ENCODE assay signal across 8 cellular contexts in the genomic region with DNA sequence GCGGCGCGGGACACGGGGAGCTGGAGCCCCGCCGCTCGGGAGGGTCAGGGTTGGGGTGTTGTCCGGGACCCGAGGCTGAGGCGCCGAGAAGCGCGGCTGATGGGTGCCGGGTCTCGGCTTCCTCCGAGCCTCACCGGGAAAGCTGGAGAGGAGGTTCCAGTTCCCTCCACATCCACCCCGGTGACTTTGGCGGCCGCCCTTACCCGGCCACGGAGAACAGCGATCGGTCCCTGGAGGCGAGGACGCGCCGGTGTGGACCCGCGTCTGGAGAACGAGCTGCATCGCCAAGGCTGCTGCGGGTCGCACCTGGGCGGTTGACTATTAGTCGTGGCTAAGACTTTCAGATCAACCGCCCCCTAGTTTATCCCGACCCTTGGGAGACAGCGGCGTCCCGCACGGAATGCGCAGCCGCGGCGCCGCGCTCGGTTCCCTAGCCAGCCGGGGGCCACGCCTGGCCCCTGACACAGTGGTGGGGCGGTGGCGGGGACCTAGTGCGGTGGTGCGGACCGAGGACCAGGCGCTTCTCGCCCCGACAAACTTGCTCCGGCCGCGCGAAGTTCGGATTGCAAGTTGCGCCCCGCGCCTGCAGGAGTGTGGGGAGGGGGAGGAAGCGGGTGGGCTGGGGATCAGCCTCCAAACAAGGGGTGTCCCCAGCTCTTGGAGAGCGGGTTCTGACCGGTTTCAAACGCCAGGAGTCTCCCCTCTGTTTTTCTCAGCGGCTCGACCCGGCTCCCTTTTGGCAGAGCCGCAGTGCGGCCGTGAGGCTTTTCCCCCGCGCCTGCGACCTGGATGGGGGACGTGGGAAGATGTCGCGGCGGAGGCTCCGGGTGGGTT. TPM values are rescaled to one million over a fixed set of nuclear protein-coding genes. Genes with fewer than 3 reads are reported as not detected.
DNase-seq lines count a peak whose midpoint lies in the region; ATAC-seq and TF ChIP-seq lines count a peak whose summit lies in the region.

No MANE protein-coding gene starts in this region.

- TF ChIP-seq POLR2A in esophagus squamous epithelium (IDR thresholded peaks at IDR 0.05): no peak

- H4K20me1 ChIP-seq in DND-41 (ENCODE audit: insufficient read depth, low read length): 0 out of 2 replicates have a peak, but pooled peaks cover 3% of the 10 kb centered on the region

- peak overlapping the region; percentile 30; the same call in 1 of the 2 replicates for H3K9ac ChIP-seq in DND-41 (ENCODE audit: low read depth, low read length)

- no peaks in the 10 kb centered on the region for H3K9me3 Mint-ChIP-seq in HFFc6
- H3K9me3 Mint-ChIP-seq in WTC11: no peaks in the 10 kb centered on the region
- no peaks in the 10 kb centered on the region for H3K9me3 Mint-ChIP-seq in naive B cell

- peaks cover 20% of the 10 kb centered on the region for H3K4me1 ChIP-seq in DND-41 (ENCODE audit: insufficient read depth, low read length)
- H3K4me1 ChIP-seq in esophagus squamous epithelium: peaks cover 6 to 59% (median 8%) of the 10 kb centered on the region in 3 donors

- H3K9me3 ChIP-seq in DND-41 (ENCODE audit: insufficient read depth, low read length, severe bottlenecking) (no peaks in the 10 kb centered on the region), esophagus squamous epithelium (no peaks in the 10 kb centered on the region)

- no peak overlapping the region for H3K27ac Mint-ChIP-seq in HFFc6
- no peak overlapping the region for H3K27ac Mint-ChIP-seq in WTC11
- H3K27ac Mint-ChIP-seq in naive B cell: no peak overlapping the region

- no peak overlapping the region for H2AFZ ChIP-seq in DND-41 (ENCODE audit: low read depth, low read length)

- peak; percentile 13 for DNase-seq in DND-41
- DNase-seq in HFFc6: peak; percentile 9
- peak; percentile 82 for DNase-seq in WTC11 (ENCODE audit: low spot score)
- no peak for DNase-seq in esophagus squamous epithelium (lab: John Stamatoyannopoulos, UW)
- peak; percentile 26 for DNase-seq in naive B cell
- DNase-seq in H4 (ENCODE audit: low spot score): no peak
- no peak for DNase-seq in NCI-H2196 treated with DMSO at 0.1 percent for 48 hours (lab: John Stamatoyannopoulos, UW; ENCODE audit: unreplicated experiment)
- no peak for DNase-seq in NCI-H187 (lab: John Stamatoyannopoulos, UW)

- intact Hi-C loops in esophagus squamous epithelium (cut with DNase I): no loop called here

- H3K36me3 Mint-ChIP-seq in HFFc6 (ENCODE audit: low read depth) (no peaks in the 10 kb centered on the region), WTC11 (no peaks in the 10 kb centered on the region), naive B cell (no peaks in the 10 kb centered on the region)

- H3K27me3 ChIP-seq in DND-41 (ENCODE audit: insufficient read depth, low read length, poor library complexity) (peaks cover 55% of the 10 kb centered on the region), esophagus squamous epithelium (peaks cover 0 to 48% (median 0%) of the 10 kb centered on the region in 4 donors)

- no peaks in the 10 kb centered on the region for H3K79me2 ChIP-seq in DND-41 (ENCODE audit: insufficient read depth, low read length)

- H3K36me3 ChIP-seq in DND-41 (ENCODE audit: insufficient read depth, low read length) (no peaks in the 10 kb centered on the region), esophagus squamous epithelium (no peaks in the 10 kb centered on the region)

- H3K4me3 ChIP-seq in DND-41 (ENCODE audit: low read depth in 1 of 2, low read length in 2 of 2) (peak overlapping the region; percentile 19 to 55; a peak in 3 of 4 replicates), esophagus squamous epithelium (peak overlapping the region; percentile 71 to 91 (median 86))

- no peak overlapping the region for H3K27ac ChIP-seq in DND-41 (ENCODE audit: low read length)
- H3K27ac ChIP-seq in esophagus squamous epithelium: peak overlapping the region; percentile 76 to 85 (median 80)

- CTCF ChIA-PET in WTC11 (lab: Charles Lee): interaction anchor here (0.6 to 3.6 kb wide), 21 partner anchors 10 to 435 kb away, joined by 3 to 31 read pairs (median 4); a partner anchor contains a TSS

- peak; percentile 36 for ATAC-seq in DND-41 (ENCODE audit: insufficient read depth, low read depth)
- peak; percentile 13 for ATAC-seq in WTC11
- ATAC-seq in naive B cell (ENCODE audit: low read depth in 2 of 2): peak; percentile 24 to 29

- H3K4me2 ChIP-seq in DND-41 (ENCODE audit: insufficient read depth, low read length): peak overlapping the region; percentile 91

- H3K4me3 Mint-ChIP-seq in HFFc6 (peak overlapping the region; percentile 67), WTC11 (peak overlapping the region; percentile 84), naive B cell (peak overlapping the region; percentile 71 to 88 (median 79))

- H3K4me1 Mint-ChIP-seq in HFFc6 (ENCODE audit: low read depth): peaks cover 9% of the 10 kb centered on the region
- H3K4me1 Mint-ChIP-seq in WTC11: peaks cover 46% of the 10 kb centered on the region
- H3K4me1 Mint-ChIP-seq in naive B cell: peaks cover 23 to 30% (median 25%) of the 10 kb centered on the region in 3 donors

- H3K27me3 Mint-ChIP-seq in HFFc6 (ENCODE audit: insufficient read depth) (peaks cover 13% of the 10 kb centered on the region), WTC11 (ENCODE audit: low read depth) (peaks cover 27% of the 10 kb centered on the region), naive B cell (peaks cover 50 to 61% (median 53%) of the 10 kb centered on the region in 3 donors)

- POLR2A ChIA-PET in WTC11 (lab: Charles Lee): interaction anchor here (0.9 to 3.2 kb wide), 8 partner anchors 11 to 157 kb away, joined by 3 to 18 read pairs (median 4); a partner anchor contains a TSS

- TF ChIP-seq CTCF in DND-41 (IDR thresholded peaks at IDR 0.05; ENCODE audit: borderline replicate concordance, extremely low read depth, low read length, poor library complexity, severe bottlenecking) (no peak), HFFc6 (IDR thresholded peaks at IDR 0.05) (no peak), WTC11 (IDR thresholded peaks at IDR 0.05) (no peak), esophagus squamous epithelium (IDR thresholded peaks at IDR 0.05) (peak in 1 of 6 experiments; percentile 2)

- WGBS in esophagus squamous epithelium, 2 donors: 0% methylated on average over 3 to 10 of the region's 85 CpGs

TF ChIP-seq in WTC11, 78 proteins besides CTCF, POLR2A, EP300 and RAD21 (continues in another document):
- TF ChIP-seq, protein P1, sequence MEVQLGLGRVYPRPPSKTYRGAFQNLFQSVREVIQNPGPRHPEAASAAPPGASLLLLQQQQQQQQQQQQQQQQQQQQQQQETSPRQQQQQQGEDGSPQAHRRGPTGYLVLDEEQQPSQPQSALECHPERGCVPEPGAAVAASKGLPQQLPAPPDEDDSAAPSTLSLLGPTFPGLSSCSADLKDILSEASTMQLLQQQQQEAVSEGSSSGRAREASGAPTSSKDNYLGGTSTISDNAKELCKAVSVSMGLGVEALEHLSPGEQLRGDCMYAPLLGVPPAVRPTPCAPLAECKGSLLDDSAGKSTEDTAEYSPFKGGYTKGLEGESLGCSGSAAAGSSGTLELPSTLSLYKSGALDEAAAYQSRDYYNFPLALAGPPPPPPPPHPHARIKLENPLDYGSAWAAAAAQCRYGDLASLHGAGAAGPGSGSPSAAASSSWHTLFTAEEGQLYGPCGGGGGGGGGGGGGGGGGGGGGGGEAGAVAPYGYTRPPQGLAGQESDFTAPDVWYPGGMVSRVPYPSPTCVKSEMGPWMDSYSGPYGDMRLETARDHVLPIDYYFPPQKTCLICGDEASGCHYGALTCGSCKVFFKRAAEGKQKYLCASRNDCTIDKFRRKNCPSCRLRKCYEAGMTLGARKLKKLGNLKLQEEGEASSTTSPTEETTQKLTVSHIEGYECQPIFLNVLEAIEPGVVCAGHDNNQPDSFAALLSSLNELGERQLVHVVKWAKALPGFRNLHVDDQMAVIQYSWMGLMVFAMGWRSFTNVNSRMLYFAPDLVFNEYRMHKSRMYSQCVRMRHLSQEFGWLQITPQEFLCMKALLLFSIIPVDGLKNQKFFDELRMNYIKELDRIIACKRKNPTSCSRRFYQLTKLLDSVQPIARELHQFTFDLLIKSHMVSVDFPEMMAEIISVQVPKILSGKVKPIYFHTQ (CRISPR knock-in tag; IDR thresholded peaks at IDR 0.05): no peak
- TF ChIP-seq JAZF1 (CRISPR knock-in tag; IDR thresholded peaks at IDR 0.05) (no peak), SP1 (CRISPR knock-in tag; conservative IDR thresholded peaks at IDR 0.05) (no peak), NR1H2 (CRISPR knock-in tag; IDR thresholded peaks at IDR 0.05) (no peak)
- TF ChIP-seq, protein P2, sequence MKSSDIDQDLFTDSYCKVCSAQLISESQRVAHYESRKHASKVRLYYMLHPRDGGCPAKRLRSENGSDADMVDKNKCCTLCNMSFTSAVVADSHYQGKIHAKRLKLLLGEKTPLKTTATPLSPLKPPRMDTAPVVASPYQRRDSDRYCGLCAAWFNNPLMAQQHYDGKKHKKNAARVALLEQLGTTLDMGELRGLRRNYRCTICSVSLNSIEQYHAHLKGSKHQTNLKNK (CRISPR knock-in tag; IDR thresholded peaks at IDR 0.05): no peak
- TF ChIP-seq, protein P3, sequence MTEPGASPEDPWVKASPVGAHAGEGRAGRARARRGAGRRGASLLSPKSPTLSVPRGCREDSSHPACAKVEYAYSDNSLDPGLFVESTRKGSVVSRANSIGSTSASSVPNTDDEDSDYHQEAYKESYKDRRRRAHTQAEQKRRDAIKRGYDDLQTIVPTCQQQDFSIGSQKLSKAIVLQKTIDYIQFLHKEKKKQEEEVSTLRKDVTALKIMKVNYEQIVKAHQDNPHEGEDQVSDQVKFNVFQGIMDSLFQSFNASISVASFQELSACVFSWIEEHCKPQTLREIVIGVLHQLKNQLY (CRISPR knock-in tag; IDR thresholded peaks at IDR 0.05): no peak

RNA-seq across cellular contexts. Expression of a gene that starts 0.5 kb away (rescaled TPM):
- total RNA-seq in HFFc6 (2021; fragmentation: NEBNext Ultra II Directional; extraction: Animal tissue kit (Norgen Biotek cat#: 25700)): under 1 TPM; 0.19 to 0.66 (median 0.28) TPM
- total RNA-seq in WTC11 (2021) (15.5 to 18.1 TPM (median 17.1 TPM) in 3 replicates), esophagus squamous epithelium (10 to 100 TPM in 2 of 4 donors, 1 to 10 TPM in 2; 4.5 to 12.8 (median 8.5) TPM)
- polyA plus RNA-seq in naive B cell (ENCODE audit: low read depth in 6 of 6): not detected
- total RNA-seq in H4 (2014; rRNA removed; shearing (Covaris generic)): 0.10 and 0.15 TPM in 2 replicates

Comparison
In these comparisons a context has a peak if more than half of its experiments do, and no peak if none do; other contexts are left out.
1. DNase-seq: peak in DND-41 (single experiment), HFFc6 (single experiment), WTC11 (single experiment) and naive B cell (single experiment); none in esophagus squamous epithelium (single experiment), H4 (single experiment), NCI-H2196 treated with DMSO at 0.1 percent for 48 hours (single experiment) and NCI-H187 (0 of 2).
2. Peak in every context shown above with its lines, with median percentiles within 50 percentile points of each other: ATAC-seq and H3K4me3 Mint-ChIP-seq.